Comparison of ENCODE assay signal across 17 cellular contexts in genomic region chr9:86734762-86735161, GRCh38.
A peak's percentile ranks its signal among the peaks of the same experiment; 100 is the strongest.
DNase-seq lines count a peak whose midpoint lies in the region; ATAC-seq and TF ChIP-seq lines count a peak whose summit lies in the region.
"Had no signal": no experiment of that assay in that cellular context is flagged by ENCODE, and none has a peak within 500 bp of the region (broad histone marks: within the 10 kb centered on the region; RNA-seq: fewer than 3 reads in every experiment).

No MANE protein-coding gene starts in this region.

- no peak overlapping the region for H3K27ac Mint-ChIP-seq in osteocyte (ENCODE audit: unreplicated experiment)
- H3K27ac Mint-ChIP-seq: activated CD8-positive, alpha-beta T cell treated with anti-CD3 and anti-CD28 coated beads for 36 hours; activated T-helper 1 cell treated with anti-CD3 and anti-CD28 coated beads, Interleukin-12 subunit alpha, Interleukin-12 subunit beta, Interleukin-2, Interleukin-4 antibody, amounts not matched to agents 30 ng/mL and 10 ng/mL and 1 ng/mL, durations not matched to agents 14 hours and 24 hours and 36 hours had no signal

- DNase-seq in COLO829 (ENCODE audit: low spot score) (peak; percentile 97), IMR-90 (peak; percentile 83), fibroblast of gingiva (ENCODE audit: low read depth) (peak; percentile 46), osteoblast (ENCODE audit: insufficient read length, low spot score, missing footprints) (peak; percentile 85), SHP77 (lab: John Stamatoyannopoulos, UW) (no peak), osteocyte (ENCODE audit: extremely low spot score, unreplicated experiment) (no peak)
- DNase-seq: activated CD8-positive, alpha-beta T cell treated with anti-CD3 and anti-CD28 coated beads for 36 hours; DMS153; hypothalamus; left lung; MV-4-11; NCI-H2029 treated with DMSO at 0.1 percent for 48 hours; NCI-H526 treated with DMSO at 0.1 percent for 48 hours had no signal

- H2BK20ac ChIP-seq in IMR-90 (ENCODE audit: low read depth, low read length) = peak overlapping the region; percentile 56; the same call in 1 of the 2 replicates

- no peak overlapping the region for H2BK15ac ChIP-seq in IMR-90 (ENCODE audit: low read depth, low read length)

- peaks cover 19% of the 10 kb centered on the region for H3K4me1 Mint-ChIP-seq in osteocyte (ENCODE audit: unreplicated experiment)

- H3K36me3 ChIP-seq in IMR-90 (ENCODE audit: control insufficient read depth, insufficient read depth, low read length) (no peaks in the 10 kb centered on the region), osteoblast (ENCODE audit: insufficient read depth, low read length) (no peaks in the 10 kb centered on the region)
- H3K36me3 ChIP-seq: left lung had no signal

- no peak overlapping the region for H3K4me3 Mint-ChIP-seq in osteocyte (ENCODE audit: unreplicated experiment)
- H3K4me3 Mint-ChIP-seq: activated CD8-positive, alpha-beta T cell treated with anti-CD3 and anti-CD28 coated beads for 36 hours; activated T-helper 1 cell treated with anti-CD3 and anti-CD28 coated beads, Interleukin-12 subunit alpha, Interleukin-12 subunit beta, Interleukin-2, Interleukin-4 antibody, amounts not matched to agents 30 ng/mL and 10 ng/mL and 1 ng/mL, durations not matched to agents 14 hours and 24 hours and 36 hours had no signal

- in situ Hi-C loops in IMR-90 (cut with MboI; ENCODE audit: low sequenced_read_pairs) = no loop called here

- H2AFZ ChIP-seq in IMR-90 (replicated peaks; ENCODE audit: low read length, poor library complexity) (peak overlapping the region; percentile 19), osteoblast (ENCODE audit: low read length) (no peak overlapping the region)

- ATAC-seq in IMR-90 (ENCODE audit: low read depth) = peak; percentile 61
- no peak for ATAC-seq in HG03342 (IDR thresholded peaks at IDR 0.05; ENCODE audit: unreplicated experiment)
- no peak for ATAC-seq in GM18498 (IDR thresholded peaks at IDR 0.05; ENCODE audit: unreplicated experiment)
- ATAC-seq: activated CD8-positive, alpha-beta T cell treated with anti-CD3 and anti-CD28 coated beads for 36 hours had no signal

- no peaks in the 10 kb centered on the region for H3K9me3 Mint-ChIP-seq in osteocyte (ENCODE audit: unreplicated experiment)
- H3K9me3 Mint-ChIP-seq: activated CD8-positive, alpha-beta T cell treated with anti-CD3 and anti-CD28 coated beads for 36 hours; activated T-helper 1 cell treated with anti-CD3 and anti-CD28 coated beads, Interleukin-12 subunit alpha, Interleukin-12 subunit beta, Interleukin-2, Interleukin-4 antibody, amounts not matched to agents 30 ng/mL and 10 ng/mL and 1 ng/mL, durations not matched to agents 14 hours and 24 hours and 36 hours had no signal

- no peak overlapping the region for H2AK9ac ChIP-seq in IMR-90 (replicated peaks; ENCODE audit: low read depth, low read length, poor library complexity)

- H3K9me3 ChIP-seq in IMR-90 (ENCODE audit: control insufficient read depth, insufficient read depth, low read length) (no peaks in the 10 kb centered on the region), osteoblast (ENCODE audit: low read depth, low read length) (no peaks in the 10 kb centered on the region)
- H3K9me3 ChIP-seq: left lung had no signal

- H3K18ac ChIP-seq in IMR-90 (ENCODE audit: low read depth, low read length) = peak overlapping the region; percentile 42

- no peak overlapping the region for H3K23ac ChIP-seq in IMR-90 (ENCODE audit: low read depth, low read length)

- no peak for TF ChIP-seq RAD21 in IMR-90 (IDR thresholded peaks at IDR 0.05; ENCODE audit: low read length)

- H4K5ac ChIP-seq in IMR-90 (ENCODE audit: low read depth, low read length) = peak overlapping the region; percentile 44

- peaks cover 14% of the 10 kb centered on the region for H3K9me1 ChIP-seq in IMR-90 (ENCODE audit: insufficient read depth, low read length)

- no peaks in the 10 kb centered on the region for H3K79me1 ChIP-seq in IMR-90 (ENCODE audit: low read depth in 1 of 2, low read length in 2 of 2)

- no peaks in the 10 kb centered on the region for H3K36me3 Mint-ChIP-seq in osteocyte (ENCODE audit: unreplicated experiment)

- CTCF ChIA-PET in IMR-90 (lab: Yijun Ruan, JAX) = no interaction called here

- 71% methylated on average over 1 of the region's 1 CpG; no CpG with 5 or more reads in 1 of the 2 experiments for WGBS in IMR-90 (ENCODE audit: extremely low coverage in 2 of 2, insufficient read length in 1 of 2), 2 experiments

- H2AK5ac ChIP-seq in IMR-90 (ENCODE audit: low read depth, low read length) = peak overlapping the region; percentile 58

- BruUV-seq in IMR-90 (replicated peaks; lab: Mats Ljungman, UMichigan) = no TSS peak

- POLR2A ChIA-PET in IMR-90 (lab: Charles Lee; ENCODE audit: unreplicated experiment) = no interaction called here

- H2BK5ac ChIP-seq in IMR-90 (ENCODE audit: low read depth, low read length, poor library complexity, severe bottlenecking) = no peak overlapping the region

- intact Hi-C loops in IMR-90 (cut with micrococcal nuclease) = loop anchor here (5.0 kb wide), 1 partner anchor 213 kb away; the partner anchor contains the start of gene GAS1

- H3K4me3 ChIP-seq in IMR-90 (ENCODE audit: insufficient read depth, low read depth, low read length) (no peak overlapping the region), osteoblast (ENCODE audit: insufficient read depth, low read length) (no peak overlapping the region)
- H3K4me3 ChIP-seq: left lung had no signal

- H2BK120ac ChIP-seq in IMR-90 (ENCODE audit: low read depth, low read length) = peak overlapping the region; percentile 47; the same call in 1 of the 2 replicates

- no peak overlapping the region for H3K56ac ChIP-seq in IMR-90 (ENCODE audit: extremely low read depth, insufficient read depth, low read length)

- peak overlapping the region in 1 of 2 experiments; percentile 22; a peak in 1 of 4 replicates for H4K8ac ChIP-seq in IMR-90 (ENCODE audit: low read depth in 2 of 2, low read length in 2 of 2)

- dilution Hi-C loops in IMR-90 (cut with HindIII; ENCODE audit: low sequenced_read_pairs, unreplicated experiment) = no loop called here

- H4K20me1 ChIP-seq in IMR-90 (ENCODE audit: insufficient read depth, low read length) = no peaks in the 10 kb centered on the region
- no peaks in the 10 kb centered on the region for H4K20me1 ChIP-seq in osteoblast (ENCODE audit: insufficient read depth, low read length)

- no peak for TF ChIP-seq POLR2A in IMR-90 (IDR thresholded peaks at IDR 0.05; ENCODE audit: low read depth, low read length)

- no peaks in the 10 kb centered on the region for H3K27me3 ChIP-seq in IMR-90 (ENCODE audit: control insufficient read depth, insufficient read depth, low read length)
- no peaks in the 10 kb centered on the region for H3K27me3 ChIP-seq in osteoblast (ENCODE audit: insufficient read depth, low read length)
- H3K27me3 ChIP-seq: left lung had no signal

- no peak overlapping the region for H3K9ac ChIP-seq in IMR-90 (ENCODE audit: low read depth, low read length)

- peak overlapping the region; percentile 7; the same call in 1 of the 2 replicates for H4K91ac ChIP-seq in IMR-90 (ENCODE audit: insufficient read depth, low read depth, low read length)

- no peak for TF ChIP-seq CTCF in IMR-90 (conservative IDR thresholded peaks at IDR 0.05; ENCODE audit: low read depth, low read length)
- TF ChIP-seq CTCF in osteoblast (IDR thresholded peaks at IDR 0.05; ENCODE audit: extremely low read depth, low read depth, low read length) = no peak
- TF ChIP-seq CTCF in osteocyte (IDR thresholded peaks at IDR 0.05) = no peak

- no peaks in the 10 kb centered on the region for H3K79me2 ChIP-seq in osteoblast (ENCODE audit: insufficient read depth, low read length)

- H3K4ac ChIP-seq in IMR-90 (ENCODE audit: low read depth, low read length) = peak overlapping the region; percentile 50

- no peak overlapping the region for H3K4me2 ChIP-seq in IMR-90 (ENCODE audit: low read depth, low read length)
- H3K4me2 ChIP-seq in osteoblast (ENCODE audit: insufficient read depth, low read length) = no peak overlapping the region

- peak overlapping the region; percentile 2; the same call in 1 of the 2 replicates for H3K27ac ChIP-seq in IMR-90 (ENCODE audit: insufficient read depth, low read length)
- peak overlapping the region; percentile 43 for H3K27ac ChIP-seq in osteoblast (ENCODE audit: low read depth, low read length)
- H3K27ac ChIP-seq: left lung, VCaP had no signal

- no peaks in the 10 kb centered on the region for H3K27me3 Mint-ChIP-seq in osteocyte (ENCODE audit: unreplicated experiment)

- H3K4me1 ChIP-seq in IMR-90 (ENCODE audit: control insufficient read depth, insufficient read depth, low read length) (peaks cover 16% of the 10 kb centered on the region), osteoblast (ENCODE audit: insufficient read depth, low read length) (peaks cover 42% of the 10 kb centered on the region)
- H3K4me1 ChIP-seq: left lung had no signal

- no peak overlapping the region; the same call in 1 of the 2 replicates for H3K14ac ChIP-seq in IMR-90 (replicated peaks; ENCODE audit: low read depth, low read length)

TF ChIP-seq in IMR-90, 13 proteins besides CTCF, POLR2A, EP300 and RAD21:
- TF ChIP-seq BHLHE40 (IDR thresholded peaks at IDR 0.05; ENCODE audit: low read depth, low read length) = no peak
- peak; percentile 56 for TF ChIP-seq USF2 (IDR thresholded peaks at IDR 0.05; ENCODE audit: low read depth, low read length)
- no peak for TF ChIP-seq FOS (IDR thresholded peaks at IDR 0.05; ENCODE audit: low read depth, low read length)

Comparison
In these comparisons a context has a peak if more than half of its experiments do, and no peak if none do; other contexts are left out.
1. DNase-seq: peak in COLO829 (single experiment), IMR-90 (single experiment), fibroblast of gingiva (single experiment) and osteoblast (single experiment); none in SHP77 (0 of 2) and osteocyte (single experiment).